In the genomic region with DNA sequence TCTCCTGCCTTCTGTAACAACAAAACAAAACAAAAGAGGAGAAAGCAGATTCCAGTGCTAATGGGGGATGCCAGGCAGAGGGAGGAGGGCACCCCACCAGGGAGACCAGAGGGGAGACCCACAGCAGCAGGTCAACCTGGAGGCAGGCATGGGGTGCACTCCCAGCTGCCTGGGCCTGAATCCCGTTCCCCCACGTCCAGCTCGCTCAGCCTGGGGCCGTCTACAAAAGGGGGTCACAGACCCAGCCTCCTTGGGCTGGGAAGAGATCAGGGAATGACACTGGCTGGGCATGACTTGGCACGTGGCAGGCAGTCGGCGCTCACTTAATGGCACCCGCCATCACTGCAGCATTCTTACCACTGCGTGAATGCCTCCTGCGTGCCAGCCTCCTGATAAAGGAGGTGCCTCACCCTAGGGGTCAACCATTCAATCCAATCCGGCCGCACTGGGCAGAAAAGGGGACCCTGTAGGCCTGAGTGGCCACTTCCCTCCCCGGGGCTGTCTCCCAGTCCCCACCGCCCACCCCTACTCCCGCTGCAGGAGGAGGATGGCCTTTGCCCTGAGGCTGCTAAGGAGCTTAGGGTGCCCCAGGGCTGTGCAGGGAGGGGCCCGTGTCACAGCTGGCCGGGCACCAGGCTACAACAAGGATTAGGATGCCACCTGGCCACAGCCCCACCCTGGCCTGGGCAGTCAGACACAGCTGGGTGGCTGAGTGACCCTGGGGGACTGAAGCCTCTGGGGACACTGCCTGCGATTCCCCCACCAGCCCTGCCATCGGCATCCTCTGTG, we compare ENCODE assay signal across 1 cellular context.
A peak's percentile ranks its signal among the peaks of the same experiment; 100 is the strongest.
TF ChIP-seq lines count a peak whose summit lies in the region.

No MANE protein-coding gene starts in this region.

TF ChIP-seq in HepG2, 621 proteins besides CTCF, POLR2A, EP300 and RAD21 (continued from another document):
- TF ChIP-seq, protein P1, sequence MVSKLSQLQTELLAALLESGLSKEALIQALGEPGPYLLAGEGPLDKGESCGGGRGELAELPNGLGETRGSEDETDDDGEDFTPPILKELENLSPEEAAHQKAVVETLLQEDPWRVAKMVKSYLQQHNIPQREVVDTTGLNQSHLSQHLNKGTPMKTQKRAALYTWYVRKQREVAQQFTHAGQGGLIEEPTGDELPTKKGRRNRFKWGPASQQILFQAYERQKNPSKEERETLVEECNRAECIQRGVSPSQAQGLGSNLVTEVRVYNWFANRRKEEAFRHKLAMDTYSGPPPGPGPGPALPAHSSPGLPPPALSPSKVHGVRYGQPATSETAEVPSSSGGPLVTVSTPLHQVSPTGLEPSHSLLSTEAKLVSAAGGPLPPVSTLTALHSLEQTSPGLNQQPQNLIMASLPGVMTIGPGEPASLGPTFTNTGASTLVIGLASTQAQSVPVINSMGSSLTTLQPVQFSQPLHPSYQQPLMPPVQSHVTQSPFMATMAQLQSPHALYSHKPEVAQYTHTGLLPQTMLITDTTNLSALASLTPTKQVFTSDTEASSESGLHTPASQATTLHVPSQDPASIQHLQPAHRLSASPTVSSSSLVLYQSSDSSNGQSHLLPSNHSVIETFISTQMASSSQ (IDR thresholded peaks at IDR 0.05; ENCODE audit: low read depth) = no peak
- TF ChIP-seq, protein P1 (CRISPR knock-in tag; IDR thresholded peaks at IDR 0.05; ENCODE audit: borderline replicate concordance) = 0 out of 2 replicates have a peak, but pooled peaks have one; percentile 18
- TF ChIP-seq, protein P2, sequence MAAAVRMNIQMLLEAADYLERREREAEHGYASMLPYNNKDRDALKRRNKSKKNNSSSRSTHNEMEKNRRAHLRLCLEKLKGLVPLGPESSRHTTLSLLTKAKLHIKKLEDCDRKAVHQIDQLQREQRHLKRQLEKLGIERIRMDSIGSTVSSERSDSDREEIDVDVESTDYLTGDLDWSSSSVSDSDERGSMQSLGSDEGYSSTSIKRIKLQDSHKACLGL (CRISPR knock-in tag; IDR thresholded peaks at IDR 0.05) = 0 out of 2 replicates have a peak, but pooled peaks have one; percentile 37
- TF ChIP-seq ZNF235 (CRISPR knock-in tag; IDR thresholded peaks at IDR 0.05; ENCODE audit: borderline replicate concordance) = no peak
- no peak for TF ChIP-seq ETV5 (CRISPR knock-in tag; IDR thresholded peaks at IDR 0.05; ENCODE audit: borderline replicate concordance)
- no peak for TF ChIP-seq CHCHD3 (CRISPR knock-in tag; IDR thresholded peaks at IDR 0.05)
- TF ChIP-seq ZNF431 (CRISPR knock-in tag; IDR thresholded peaks at IDR 0.05; ENCODE audit: borderline replicate concordance, low read depth) = no peak
- no peak for TF ChIP-seq PCBP1 (IDR thresholded peaks at IDR 0.05; ENCODE audit: borderline replicate concordance, low read depth, low read length)
- no peak for TF ChIP-seq ZSCAN21 (CRISPR knock-in tag; IDR thresholded peaks at IDR 0.05; ENCODE audit: borderline replicate concordance)
- no peak for TF ChIP-seq TEAD2 (CRISPR knock-in tag; IDR thresholded peaks at IDR 0.05)
- TF ChIP-seq, protein P3, sequence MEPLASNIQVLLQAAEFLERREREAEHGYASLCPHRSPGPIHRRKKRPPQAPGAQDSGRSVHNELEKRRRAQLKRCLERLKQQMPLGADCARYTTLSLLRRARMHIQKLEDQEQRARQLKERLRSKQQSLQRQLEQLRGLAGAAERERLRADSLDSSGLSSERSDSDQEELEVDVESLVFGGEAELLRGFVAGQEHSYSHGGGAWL (CRISPR knock-in tag; IDR thresholded peaks at IDR 0.05) = no peak
- TF ChIP-seq NR2F6 (IDR thresholded peaks at IDR 0.05) = no peak
- no peak for TF ChIP-seq NR2F6 (CRISPR knock-in tag; IDR thresholded peaks at IDR 0.05)
- TF ChIP-seq, protein P4, sequence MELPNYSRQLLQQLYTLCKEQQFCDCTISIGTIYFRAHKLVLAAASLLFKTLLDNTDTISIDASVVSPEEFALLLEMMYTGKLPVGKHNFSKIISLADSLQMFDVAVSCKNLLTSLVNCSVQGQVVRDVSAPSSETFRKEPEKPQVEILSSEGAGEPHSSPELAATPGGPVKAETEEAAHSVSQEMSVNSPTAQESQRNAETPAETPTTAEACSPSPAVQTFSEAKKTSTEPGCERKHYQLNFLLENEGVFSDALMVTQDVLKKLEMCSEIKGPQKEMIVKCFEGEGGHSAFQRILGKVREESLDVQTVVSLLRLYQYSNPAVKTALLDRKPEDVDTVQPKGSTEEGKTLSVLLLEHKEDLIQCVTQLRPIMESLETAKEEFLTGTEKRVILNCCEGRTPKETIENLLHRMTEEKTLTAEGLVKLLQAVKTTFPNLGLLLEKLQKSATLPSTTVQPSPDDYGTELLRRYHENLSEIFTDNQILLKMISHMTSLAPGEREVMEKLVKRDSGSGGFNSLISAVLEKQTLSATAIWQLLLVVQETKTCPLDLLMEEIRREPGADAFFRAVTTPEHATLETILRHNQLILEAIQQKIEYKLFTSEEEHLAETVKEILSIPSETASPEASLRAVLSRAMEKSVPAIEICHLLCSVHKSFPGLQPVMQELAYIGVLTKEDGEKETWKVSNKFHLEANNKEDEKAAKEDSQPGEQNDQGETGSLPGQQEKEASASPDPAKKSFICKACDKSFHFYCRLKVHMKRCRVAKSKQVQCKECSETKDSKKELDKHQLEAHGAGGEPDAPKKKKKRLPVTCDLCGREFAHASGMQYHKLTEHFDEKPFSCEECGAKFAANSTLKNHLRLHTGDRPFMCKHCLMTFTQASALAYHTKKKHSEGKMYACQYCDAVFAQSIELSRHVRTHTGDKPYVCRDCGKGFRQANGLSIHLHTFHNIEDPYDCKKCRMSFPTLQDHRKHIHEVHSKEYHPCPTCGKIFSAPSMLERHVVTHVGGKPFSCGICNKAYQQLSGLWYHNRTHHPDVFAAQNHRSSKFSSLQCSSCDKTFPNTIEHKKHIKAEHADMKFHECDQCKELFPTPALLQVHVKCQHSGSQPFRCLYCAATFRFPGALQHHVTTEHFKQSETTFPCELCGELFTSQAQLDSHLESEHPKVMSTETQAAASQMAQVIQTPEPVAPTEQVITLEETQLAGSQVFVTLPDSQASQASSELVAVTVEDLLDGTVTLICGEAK (IDR thresholded peaks at IDR 0.05) = no peak
- TF ChIP-seq, protein P4 (CRISPR knock-in tag; IDR thresholded peaks at IDR 0.05) = no peak
- no peak for TF ChIP-seq ZNF260 (CRISPR knock-in tag; IDR thresholded peaks at IDR 0.05; ENCODE audit: borderline replicate concordance, low read depth)
- TF ChIP-seq, protein P5, sequence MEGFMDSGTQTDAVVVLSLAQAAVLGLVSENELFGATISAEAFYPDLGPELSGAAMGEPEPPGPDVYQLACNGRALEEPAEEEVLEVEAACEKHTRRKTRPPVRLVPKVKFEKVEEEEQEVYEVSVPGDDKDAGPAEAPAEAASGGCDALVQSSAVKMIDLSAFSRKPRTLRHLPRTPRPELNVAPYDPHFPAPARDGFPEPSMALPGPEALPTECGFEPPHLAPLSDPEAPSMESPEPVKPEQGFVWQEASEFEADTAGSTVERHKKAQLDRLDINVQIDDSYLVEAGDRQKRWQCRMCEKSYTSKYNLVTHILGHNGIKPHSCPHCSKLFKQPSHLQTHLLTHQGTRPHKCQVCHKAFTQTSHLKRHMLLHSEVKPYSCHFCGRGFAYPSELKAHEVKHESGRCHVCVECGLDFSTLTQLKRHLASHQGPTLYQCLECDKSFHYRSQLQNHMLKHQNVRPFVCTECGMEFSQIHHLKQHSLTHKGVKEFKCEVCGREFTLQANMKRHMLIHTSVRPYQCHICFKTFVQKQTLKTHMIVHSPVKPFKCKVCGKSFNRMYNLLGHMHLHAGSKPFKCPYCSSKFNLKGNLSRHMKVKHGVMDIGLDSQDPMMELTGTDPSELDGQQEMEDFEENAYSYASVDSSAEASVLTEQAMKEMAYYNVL (CRISPR knock-in tag; IDR thresholded peaks at IDR 0.05; ENCODE audit: borderline replicate concordance) = 0 out of 2 replicates have a peak, but pooled peaks have one; percentile 45
TF ChIP-seq in HepG2: peak in this region for 8.
